ENCODE assay signal across 2 cellular contexts in the genomic region with DNA sequence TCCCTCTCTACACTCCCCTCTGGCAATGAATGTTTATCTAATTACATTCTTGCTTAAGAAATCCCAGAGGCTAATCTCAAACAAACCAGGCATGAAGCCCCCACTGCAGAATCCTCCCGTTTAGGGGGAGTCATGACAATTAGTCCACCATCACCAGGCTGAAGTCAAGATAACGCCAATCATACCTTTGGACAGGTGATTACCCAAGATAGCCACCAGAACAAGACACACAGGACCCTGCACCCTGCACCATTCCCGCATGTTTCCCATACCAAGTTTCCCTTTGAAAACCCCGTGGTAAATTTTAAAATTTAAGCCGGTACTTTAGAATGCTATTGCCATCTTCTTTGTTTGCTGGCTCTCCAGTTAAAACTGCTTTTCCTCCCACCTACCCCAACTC.
TF ChIP-seq lines count a peak whose summit lies in the region.

No MANE protein-coding gene starts in this region.

TF ChIP-seq in IMR-90, 13 proteins besides CTCF, POLR2A, EP300 and RAD21 (continued from another document):
- TF ChIP-seq ELK1 (IDR thresholded peaks at IDR 0.05; ENCODE audit: borderline replicate concordance, low read depth, low read length) (no peak), FOS (IDR thresholded peaks at IDR 0.05; ENCODE audit: low read depth, low read length) (no peak), MAZ (IDR thresholded peaks at IDR 0.05; ENCODE audit: borderline replicate concordance, low read depth, low read length) (no peak), CEBPB (IDR thresholded peaks at IDR 0.05; ENCODE audit: low read depth, low read length) (no peak), USF2 (IDR thresholded peaks at IDR 0.05; ENCODE audit: low read depth, low read length) (no peak), MXI1 (IDR thresholded peaks at IDR 0.05; ENCODE audit: borderline replicate concordance, low read depth, low read length) (no peak), NFE2L2 (IDR thresholded peaks at IDR 0.05; ENCODE audit: low read depth, low read length) (no peak), BHLHE40 (IDR thresholded peaks at IDR 0.05; ENCODE audit: low read depth, low read length) (no peak), CHD1 (IDR thresholded peaks at IDR 0.05; ENCODE audit: low read depth, low read length) (no peak), RFX5 (IDR thresholded peaks at IDR 0.05; ENCODE audit: low read depth, low read length) (no peak), MAFK (IDR thresholded peaks at IDR 0.05; ENCODE audit: low read depth, low read length) (no peak), SMC3 (IDR thresholded peaks at IDR 0.05; ENCODE audit: low read depth, low read length) (no peak)

TF ChIP-seq in SK-N-SH, 30 proteins besides CTCF, POLR2A, EP300 and RAD21 (continued from another document):
- TF ChIP-seq, protein P1, sequence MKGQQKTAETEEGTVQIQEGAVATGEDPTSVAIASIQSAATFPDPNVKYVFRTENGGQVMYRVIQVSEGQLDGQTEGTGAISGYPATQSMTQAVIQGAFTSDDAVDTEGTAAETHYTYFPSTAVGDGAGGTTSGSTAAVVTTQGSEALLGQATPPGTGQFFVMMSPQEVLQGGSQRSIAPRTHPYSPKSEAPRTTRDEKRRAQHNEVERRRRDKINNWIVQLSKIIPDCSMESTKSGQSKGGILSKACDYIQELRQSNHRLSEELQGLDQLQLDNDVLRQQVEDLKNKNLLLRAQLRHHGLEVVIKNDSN (IDR thresholded peaks at IDR 0.05; ENCODE audit: borderline replicate concordance, low read depth), result no peak
- TF ChIP-seq TCF12 (IDR thresholded peaks at IDR 0.05) (no peak), POLR2AphosphoS5 (IDR thresholded peaks at IDR 0.05; ENCODE audit: low read depth, low read length) (no peak), MEF2A (IDR thresholded peaks at IDR 0.05; ENCODE audit: borderline replicate concordance, low read depth) (no peak), ELF1 (IDR thresholded peaks at IDR 0.05) (no peak), SMC3 (IDR thresholded peaks at IDR 0.05; ENCODE audit: low read depth, low read length) (no peak)
- TF ChIP-seq, protein P2, sequence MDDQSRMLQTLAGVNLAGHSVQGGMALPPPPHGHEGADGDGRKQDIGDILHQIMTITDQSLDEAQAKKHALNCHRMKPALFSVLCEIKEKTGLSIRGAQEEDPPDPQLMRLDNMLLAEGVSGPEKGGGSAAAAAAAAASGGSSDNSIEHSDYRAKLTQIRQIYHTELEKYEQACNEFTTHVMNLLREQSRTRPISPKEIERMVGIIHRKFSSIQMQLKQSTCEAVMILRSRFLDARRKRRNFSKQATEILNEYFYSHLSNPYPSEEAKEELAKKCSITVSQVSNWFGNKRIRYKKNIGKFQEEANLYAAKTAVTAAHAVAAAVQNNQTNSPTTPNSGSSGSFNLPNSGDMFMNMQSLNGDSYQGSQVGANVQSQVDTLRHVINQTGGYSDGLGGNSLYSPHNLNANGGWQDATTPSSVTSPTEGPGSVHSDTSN (IDR thresholded peaks at IDR 0.05), result no peak
